In genomic region chr14:93965968-93966474, GRCh38 we compare ENCODE assay signal across 15 cellular contexts. TPM values are rescaled to one million over a fixed set of nuclear protein-coding genes. Genes with fewer than 3 reads are reported as not detected.
DNase-seq lines count a peak whose midpoint lies in the region; ATAC-seq and TF ChIP-seq lines count a peak whose summit lies in the region.
"Had no signal": no experiment of that assay in that cellular context is flagged by ENCODE, and none has a peak within 500 bp of the region (broad histone marks: within the 10 kb centered on the region; RNA-seq: fewer than 3 reads in every experiment).

No MANE protein-coding gene starts in this region.

- no peaks in the 10 kb centered on the region for H3K9me3 ChIP-seq in thoracic aorta

- no peaks in the 10 kb centered on the region for H3K27me3 ChIP-seq in thoracic aorta (replicated peaks; ENCODE audit: insufficient read depth)
- H3K27me3 ChIP-seq: neural progenitor cell had no signal

- H3K4me3 ChIP-seq in thoracic aorta, result no peak overlapping the region
- H3K4me3 ChIP-seq: neural progenitor cell had no signal

- no peaks in the 10 kb centered on the region for H3K27me3 Mint-ChIP-seq in activated naive CD8-positive, alpha-beta T cell
- H3K27me3 Mint-ChIP-seq in activated naive CD8-positive, alpha-beta T cell treated with anti-CD3 and anti-CD28 coated beads, Interleukin-2, amount 50 U/mL, for 24 hours, result no peaks in the 10 kb centered on the region
- no peaks in the 10 kb centered on the region for H3K27me3 Mint-ChIP-seq in naive thymus-derived CD8-positive, alpha-beta T cell

- peaks cover 24% of the 10 kb centered on the region for H3K36me3 ChIP-seq in thoracic aorta
- H3K36me3 ChIP-seq: neural progenitor cell had no signal

- H3K4me1 ChIP-seq in thoracic aorta (ENCODE audit: control insufficient read depth in 1 of 2, low read depth in 2 of 2), result peaks cover 53 to 83% of the 10 kb centered on the region in 2 donors
- H3K4me1 ChIP-seq: neural progenitor cell had no signal

- POLR2A ChIA-PET in naive thymus-derived CD8-positive, alpha-beta T cell (lab: Charles Lee), result no interaction called here

- ATAC-seq in activated naive CD8-positive, alpha-beta T cell treated with anti-CD3 and anti-CD28 coated beads, Interleukin-2, amount 50 U/mL, for 24 hours, result no peak
- no peak for ATAC-seq in thoracic aorta (ENCODE audit: insufficient number of reproducible peaks, low FRiP score, low read depth)
- no peak for ATAC-seq in naive thymus-derived CD8-positive, alpha-beta T cell
- ATAC-seq: left colon had no signal

- no peaks in the 10 kb centered on the region for H3K36me3 Mint-ChIP-seq in activated naive CD8-positive, alpha-beta T cell
- no peaks in the 10 kb centered on the region for H3K36me3 Mint-ChIP-seq in activated naive CD8-positive, alpha-beta T cell treated with anti-CD3 and anti-CD28 coated beads, Interleukin-2, amount 50 U/mL, for 24 hours (ENCODE audit: low read depth)
- no peaks in the 10 kb centered on the region for H3K36me3 Mint-ChIP-seq in naive thymus-derived CD8-positive, alpha-beta T cell
- H3K36me3 Mint-ChIP-seq: neural progenitor cell had no signal

- H3K9me3 Mint-ChIP-seq in activated naive CD8-positive, alpha-beta T cell (ENCODE audit: low read depth), result peaks cover 6% of the 10 kb centered on the region
- H3K9me3 Mint-ChIP-seq in activated naive CD8-positive, alpha-beta T cell treated with anti-CD3 and anti-CD28 coated beads, Interleukin-2, amount 50 U/mL, for 24 hours, result no peaks in the 10 kb centered on the region
- H3K9me3 Mint-ChIP-seq in naive thymus-derived CD8-positive, alpha-beta T cell, result peaks cover 0 to 6% (median 0%) of the 10 kb centered on the region in 9 donors
- H3K9me3 Mint-ChIP-seq: H9, neural progenitor cell had no signal

- DNase-seq in activated naive CD8-positive, alpha-beta T cell treated with anti-CD3 and anti-CD28 coated beads, Interleukin-2, amount 50 U/mL, for 24 hours, result no peak
- peak; percentile 44 for DNase-seq in SW480 (ENCODE audit: low spot score)
- DNase-seq in kidney tubule cell (ENCODE audit: low spot score), result peak; percentile 51
- no peak for DNase-seq in thoracic aorta (ENCODE audit: low spot score)
- no peak for DNase-seq in occipital lobe (lab: John Stamatoyannopoulos, UW)
- DNase-seq in DMS153 (lab: John Stamatoyannopoulos, UW), result no peak
- no peak for DNase-seq in naive thymus-derived CD8-positive, alpha-beta T cell
- DNase-seq: activated CD8-positive, alpha-beta memory T cell treated with anti-CD3 and anti-CD28 coated beads, Interleukin-2, amount 50 U/mL, for 4 hours; anterior cingulate cortex; effector CD8-positive, alpha-beta T cell; H9; left colon had no signal

- H3K4me3 Mint-ChIP-seq in activated naive CD8-positive, alpha-beta T cell, result no peak overlapping the region
- no peak overlapping the region for H3K4me3 Mint-ChIP-seq in activated naive CD8-positive, alpha-beta T cell treated with anti-CD3 and anti-CD28 coated beads, Interleukin-2, amount 50 U/mL, for 24 hours
- no peak overlapping the region for H3K4me3 Mint-ChIP-seq in naive thymus-derived CD8-positive, alpha-beta T cell
- H3K4me3 Mint-ChIP-seq: H9, neural progenitor cell had no signal

- H3K4me1 Mint-ChIP-seq in activated naive CD8-positive, alpha-beta T cell (ENCODE audit: low read depth), result peaks cover 65% of the 10 kb centered on the region
- H3K4me1 Mint-ChIP-seq in activated naive CD8-positive, alpha-beta T cell treated with anti-CD3 and anti-CD28 coated beads, Interleukin-2, amount 50 U/mL, for 24 hours, result peaks cover 85% of the 10 kb centered on the region
- H3K4me1 Mint-ChIP-seq in naive thymus-derived CD8-positive, alpha-beta T cell, result peaks cover 27 to 92% (median 41%) of the 10 kb centered on the region in 4 donors
- H3K4me1 Mint-ChIP-seq: H9, neural progenitor cell had no signal

- H3K27ac ChIP-seq in thoracic aorta, result peak overlapping the region; percentile 90 to 92
- H3K27ac ChIP-seq: neural progenitor cell had no signal

- peak overlapping the region; percentile 16 for H3K27ac Mint-ChIP-seq in activated naive CD8-positive, alpha-beta T cell
- H3K27ac Mint-ChIP-seq in activated naive CD8-positive, alpha-beta T cell treated with anti-CD3 and anti-CD28 coated beads, Interleukin-2, amount 50 U/mL, for 24 hours, result no peak overlapping the region
- H3K27ac Mint-ChIP-seq in naive thymus-derived CD8-positive, alpha-beta T cell, result peak overlapping the region in 1 of 10 donors; percentile 53
- H3K27ac Mint-ChIP-seq: H9, neural progenitor cell had no signal

- no peak for TF ChIP-seq CTCF in thoracic aorta (IDR thresholded peaks at IDR 0.05)

RNA-seq across cellular contexts. Expression of gene ASB2, which starts 10.3 kb away (rescaled TPM):
- total RNA-seq in thoracic aorta, result 10 to 100 TPM; 47.2 to 48.3 TPM
- not detected for total RNA-seq in occipital lobe
- 1 to 10 TPM; 1.5 to 1.8 TPM for total RNA-seq in naive thymus-derived CD8-positive, alpha-beta T cell
- polyA plus RNA-seq in naive thymus-derived CD8-positive, alpha-beta T cell, result 1 to 10 TPM in 1 of 3 donors, not detected in 2; 2.0 TPM

RNA-seq across cellular contexts. Expression of gene CCDC197, which starts 31.1 kb away (rescaled TPM):
- not detected for total RNA-seq in thoracic aorta
- not detected for total RNA-seq in occipital lobe
- not detected for total RNA-seq in naive thymus-derived CD8-positive, alpha-beta T cell
- polyA plus RNA-seq in naive thymus-derived CD8-positive, alpha-beta T cell, result not detected
- total RNA-seq: glomerular endothelial cell, H9, left colon had no signal

RNA-seq across cellular contexts. Expression of gene FAM181A, which starts 38.9 kb away (rescaled TPM):
- not detected for total RNA-seq in thoracic aorta
- total RNA-seq in occipital lobe, result 3.0 TPM
- total RNA-seq in naive thymus-derived CD8-positive, alpha-beta T cell, result not detected
- polyA plus RNA-seq in naive thymus-derived CD8-positive, alpha-beta T cell, result not detected
- total RNA-seq: glomerular endothelial cell, H9, left colon had no signal

Comparison
In these comparisons a context has a peak if more than half of its experiments do, and no peak if none do; other contexts are left out.
1. DNase-seq: peak in SW480 (single experiment) and kidney tubule cell (single experiment); none in activated naive CD8-positive, alpha-beta T cell treated with anti-CD3 and anti-CD28 coated beads, Interleukin-2, amount 50 U/mL, for 24 hours (single experiment), thoracic aorta (single experiment), occipital lobe (single experiment), DMS153 (single experiment) and naive thymus-derived CD8-positive, alpha-beta T cell (0 of 10).
2. RNA of gene ASB2, which starts 10.3 kb away (total RNA-seq): 47.2 to 48.3 TPM in thoracic aorta; 1.5 to 1.8 TPM in naive thymus-derived CD8-positive, alpha-beta T cell and not detected in occipital lobe (single experiment); every median in the first group is over 10 times any median in the second.